ENCODE assay signal across 16 cellular contexts in genomic region chr11:122711831-122712378, GRCh38. TPM values are rescaled to one million over a fixed set of nuclear protein-coding genes. Genes with fewer than 3 reads are reported as not detected.
DNase-seq lines count a peak whose midpoint lies in the region; ATAC-seq lines count a peak whose summit lies in the region.
"Had no signal": no experiment of that assay in that cellular context is flagged by ENCODE, and none has a peak within 500 bp of the region (broad histone marks: within the 10 kb centered on the region; RNA-seq: fewer than 3 reads in every experiment).

No MANE protein-coding gene starts in this region.

- peak; percentile 12 for DNase-seq in COR-L47 (lab: John Stamatoyannopoulos, UW)
- DNase-seq in MG63 = peak; percentile 58
- DNase-seq in adipocyte (ENCODE audit: low read depth) = peak; percentile 73
- DNase-seq in left kidney (ENCODE audit: low read depth, low spot score) = peak; percentile 67
- no peak for DNase-seq in Kasumi-1 (lab: John Stamatoyannopoulos, UW)
- no peak for DNase-seq in NCI-H1930 (lab: John Stamatoyannopoulos, UW)
- DNase-seq: activated CD8-positive, alpha-beta memory T cell treated with anti-CD3 and anti-CD28 coated beads for 24 hours; activated naive CD8-positive, alpha-beta T cell treated with anti-CD3 and anti-CD28 coated beads, Interleukin-2, amount 10 ng/mL, durations not matched to agents 7 days and 5 days; Calu3; esophagus squamous epithelium; GOT3; NCI-H1417 treated with DMSO at 0.1 percent for 48 hours; Right ventricle myocardium superior had no signal

- ATAC-seq in GM19467 (IDR thresholded peaks at IDR 0.05; ENCODE audit: unreplicated experiment) (no peak), HG02642 (IDR thresholded peaks at IDR 0.05; ENCODE audit: poor library complexity, unreplicated experiment) (no peak)
- ATAC-seq: stimulated activated memory B cell treated with anti-CD40 and anti-IgM and Interleukin-4, amounts not matched to agents 10 μg/mL and 1 μg/mL and 100 μg/mL, for 72 hours had no signal

- H3K36me3 ChIP-seq in MG63 (peaks cover 10% of the 10 kb centered on the region), adipocyte (ENCODE audit: control insufficient read depth, insufficient read depth, low read length, severe bottlenecking) (no peaks in the 10 kb centered on the region)
- H3K36me3 ChIP-seq: esophagus squamous epithelium had no signal

- no peak overlapping the region for H3K9ac ChIP-seq in adipocyte (ENCODE audit: low read length)

- no peak overlapping the region for H3K4me3 ChIP-seq in MG63
- no peak overlapping the region for H3K4me3 ChIP-seq in adipocyte (ENCODE audit: low read length)
- H3K4me3 ChIP-seq: esophagus squamous epithelium had no signal

- H3K9me3 ChIP-seq in MG63 (no peaks in the 10 kb centered on the region), adipocyte (ENCODE audit: control insufficient read depth, low read length) (no peaks in the 10 kb centered on the region)
- H3K9me3 ChIP-seq: esophagus squamous epithelium had no signal

- peaks cover 39% of the 10 kb centered on the region for H3K4me1 ChIP-seq in adipocyte (ENCODE audit: control insufficient read depth, insufficient read depth, low read length)
- H3K4me1 ChIP-seq: esophagus squamous epithelium had no signal

- H3K27me3 ChIP-seq in MG63 (no peaks in the 10 kb centered on the region), adipocyte (replicated peaks; ENCODE audit: control insufficient read depth, insufficient read depth, low read length) (no peaks in the 10 kb centered on the region)
- H3K27me3 ChIP-seq: esophagus squamous epithelium had no signal

RNA-seq across cellular contexts. Expression of gene UBASH3B, which starts 56.4 kb away (rescaled TPM):
- total RNA-seq in MG63 (2014; rRNA removed; shearing (Covaris generic); ENCODE audit: low replicate concordance) = 9.4 and 16.4 TPM in 2 replicates

Comparison
In these comparisons a context has a peak if more than half of its experiments do, and no peak if none do; other contexts are left out.
1. DNase-seq: peak in COR-L47 (single experiment), MG63 (single experiment), adipocyte (single experiment) and left kidney (single experiment); none in Kasumi-1 (0 of 2) and NCI-H1930 (0 of 2).